ENCODE assay signal across 10 cellular contexts in genomic region chrX:24231169-24231568, GRCh38.
DNase-seq lines count a peak whose midpoint lies in the region; ATAC-seq, FAIRE-seq and TF ChIP-seq lines count a peak whose summit lies in the region.
"Had no signal": no experiment of that assay in that cellular context is flagged by ENCODE, and none has a peak within 500 bp of the region (broad histone marks: within the 10 kb centered on the region; RNA-seq: fewer than 3 reads in every experiment).

No MANE protein-coding gene starts in this region.

- H3K4me2 ChIP-seq in K562 (ENCODE audit: insufficient read depth, low read length), result no peak overlapping the region; the same call in 1 of the 2 replicates

- no peak for TF ChIP-seq CTCF in K562 (IDR thresholded peaks at IDR 0.05 in 2 of 3, conservative IDR thresholded peaks at IDR 0.05 in 1 of 3; ENCODE audit: insufficient read depth in 2 of 3, low read depth in 1 of 3, low read length in 3 of 3)

- in situ Hi-C loops in Caki2 (cut with HindIII; ENCODE audit: low pct_unique_long_range_greater_than_20kb, low sequenced_read_pairs), result no loop called here
- in situ Hi-C loops in K562 (cut with MboI), result no loop called here

- peak; percentile 43 for TF ChIP-seq EP300 in K562 (IDR thresholded peaks at IDR 0.05; ENCODE audit: low read length)

- POLR2A ChIA-PET in K562 (lab: Yijun Ruan, JAX), result interaction anchor here (0.8 kb wide), 1 partner anchor 8 kb away, joined by 3 read pairs; no protein-coding TSS in a partner anchor

- peaks cover 12 to 25% of the 10 kb centered on the region in 2 experiments; a peak in 4 of 5 replicates for H3K4me1 ChIP-seq in K562 (replicated peaks in 1 of 2; ENCODE audit: control insufficient read depth in 2 of 2, insufficient read depth in 2 of 2, low read length in 2 of 2)
- no peaks in the 10 kb centered on the region for H3K4me1 ChIP-seq in mesodermal cell (ENCODE audit: control insufficient read depth, insufficient read depth, low read length, poor library complexity, severe bottlenecking)
- peaks cover 0 to 1% of the 10 kb centered on the region in 2 donors for H3K4me1 ChIP-seq in small intestine (ENCODE audit: control insufficient read depth in 2 of 2, insufficient read depth in 1 of 2, low read depth in 1 of 2, low read length in 1 of 2)
- H3K4me1 ChIP-seq in aorta (ENCODE audit: control insufficient read depth in 1 of 2, insufficient read depth in 2 of 2, low read length in 2 of 2), result no peaks in the 10 kb centered on the region

- CTCF ChIA-PET in K562 (lab: Yijun Ruan, JAX; ENCODE audit: low intra/inter-chr PET ratio), result no interaction called here

- no peak for TF ChIP-seq POLR2A in K562 (conservative IDR thresholded peaks at IDR 0.05)

- H2AFZ ChIP-seq in K562 (ENCODE audit: low read depth, low read length), result peak overlapping the region; percentile 73

- H3K9me1 ChIP-seq in K562 (ENCODE audit: control insufficient read depth, insufficient read depth, low read length), result no peaks in the 10 kb centered on the region

- H3K9me3 ChIP-seq in K562 (replicated peaks; ENCODE audit: control insufficient read depth, insufficient read depth, low read depth, low read length) (no peaks in the 10 kb centered on the region), mesodermal cell (ENCODE audit: control insufficient read depth, low read length) (no peaks in the 10 kb centered on the region), small intestine (ENCODE audit: control insufficient read depth, low read depth) (no peaks in the 10 kb centered on the region), aorta (ENCODE audit: control insufficient read depth, low read length) (no peaks in the 10 kb centered on the region)

- 6% methylated on average over 2 of the region's 3 CpGs for WGBS in K562 (ENCODE audit: insufficient coverage, low coverage, missing lambda C conversion rate)
- WGBS in mesodermal cell (ENCODE audit: insufficient coverage in 2 of 2), 2 experiments, result no CpG with 5 or more reads among the region's 3 CpGs
- WGBS in small intestine, 3 donors, result 17 to 31% (median 29%) methylated on average over 3 of the region's 3 CpGs
- WGBS in aorta, 2 donors, result 7 to 16% methylated on average over 3 of the region's 3 CpGs

- H4K20me1 ChIP-seq in K562 (replicated peaks; ENCODE audit: control insufficient read depth, insufficient read depth, low read length), result no peaks in the 10 kb centered on the region

- no peaks in the 10 kb centered on the region for H3K36me3 ChIP-seq in K562 (ENCODE audit: control insufficient read depth, insufficient read depth, low read length)
- H3K36me3 ChIP-seq in mesodermal cell (ENCODE audit: control insufficient read depth, insufficient read depth, low read length), result no peaks in the 10 kb centered on the region
- no peaks in the 10 kb centered on the region for H3K36me3 ChIP-seq in small intestine (ENCODE audit: control insufficient read depth in 2 of 2, insufficient read depth in 2 of 2, low read length in 2 of 2)
- no peaks in the 10 kb centered on the region for H3K36me3 ChIP-seq in aorta (ENCODE audit: control insufficient read depth in 1 of 2, insufficient read depth in 2 of 2, low read length in 1 of 2)

- TF ChIP-seq RAD21 in K562 (CRISPR knock-in tag; conservative IDR thresholded peaks at IDR 0.05 in 1 of 2, IDR thresholded peaks at IDR 0.05 in 1 of 2), result no peak

- H3K4me3 ChIP-seq in K562 (no peak overlapping the region), mesodermal cell (ENCODE audit: extremely low read depth, insufficient read depth, low read length, poor library complexity, severe bottlenecking) (no peak overlapping the region), small intestine (ENCODE audit: low read depth in 1 of 2, low read length in 2 of 2) (no peak overlapping the region), aorta (ENCODE audit: low read length in 2 of 2) (no peak overlapping the region)

- no peak overlapping the region for H3K9ac ChIP-seq in K562 (ENCODE audit: insufficient read depth in 1 of 2, low read depth in 2 of 2, low read length in 2 of 2)

- intact Hi-C loops in K562 (cut with micrococcal nuclease) (no loop called here), aorta (cut with DNase I) (no loop called here)

- FAIRE-seq in K562 (lab: Jason Lieb, UNC) (peak; percentile 79), small intestine (lab: Jason Lieb, UNC) (no peak)
- FAIRE-seq: endometrium had no signal

- H3K27ac ChIP-seq in K562 (ENCODE audit: extremely low read depth, low read depth, low read length) (peak overlapping the region; percentile 80; the same call in 2 of the 3 replicates), mesodermal cell (ENCODE audit: low read depth, low read length, severe bottlenecking) (peak overlapping the region; percentile 29), small intestine (ENCODE audit: low read depth in 1 of 2, low read length in 1 of 2) (no peak overlapping the region), aorta (ENCODE audit: low read depth in 1 of 2, low read length in 2 of 2) (no peak overlapping the region)

- no peaks in the 10 kb centered on the region for H3K79me2 ChIP-seq in K562 (ENCODE audit: control insufficient read depth, insufficient read depth, low read length)

- BruUV-seq in K562 (replicated peaks; lab: Mats Ljungman, UMichigan), result no TSS peak

- H3K27me3 ChIP-seq in K562 (ENCODE audit: control insufficient read depth in 2 of 2, insufficient read depth in 2 of 2, low read length in 2 of 2) (no peaks in the 10 kb centered on the region), small intestine (ENCODE audit: control insufficient read depth in 2 of 2, insufficient read depth in 2 of 2, low read length in 2 of 2) (no peaks in the 10 kb centered on the region), aorta (ENCODE audit: control insufficient read depth in 1 of 2, insufficient read depth in 2 of 2, low read length in 1 of 2) (no peaks in the 10 kb centered on the region)

- DNase-seq in Caki2 (ENCODE audit: low read depth), result peak; percentile 44
- peak; percentile 38 to 74 (median 46) for DNase-seq in K562 (ENCODE audit: extremely low read depth in 1 of 4, low spot score in 3 of 4)
- DNase-seq in SKM-1 treated with dmso at 0.1 percent for 144 hours (lab: John Stamatoyannopoulos, UW; ENCODE audit: unreplicated experiment), result no peak
- no peak for DNase-seq in small intestine
- no peak for DNase-seq in aorta
- DNase-seq: NCI-H526 treated with DMSO at 0.1 percent for 48 hours had no signal

- ATAC-seq in HG02610 (IDR thresholded peaks at IDR 0.05; ENCODE audit: unreplicated experiment) (peak; percentile 46), K562 (peak; percentile 83), GM19463 (IDR thresholded peaks at IDR 0.05; ENCODE audit: unreplicated experiment) (no peak), aorta (ENCODE audit: low FRiP score) (no peak)

TF ChIP-seq in K562, 482 proteins besides CTCF, POLR2A, EP300 and RAD21 (continues in another document):
- no peak for TF ChIP-seq SRSF3 (IDR thresholded peaks at IDR 0.05; ENCODE audit: insufficient read depth, low read length)
- no peak for TF ChIP-seq ZNF384 (IDR thresholded peaks at IDR 0.05; ENCODE audit: low read depth, low read length)
- TF ChIP-seq NFE2L1 (tag; IDR thresholded peaks at IDR 0.05; ENCODE audit: borderline replicate concordance, low read depth), result peak; percentile 59; the same call in 1 of the 2 replicates
- peak; percentile 90 for TF ChIP-seq SMARCA4 (IDR thresholded peaks at IDR 0.05)
- TF ChIP-seq TOE1 (IDR thresholded peaks at IDR 0.05; ENCODE audit: borderline replicate concordance), result peak; percentile 36; the same call in 1 of the 2 replicates
- no peak for TF ChIP-seq TOE1 (CRISPR knock-in tag; IDR thresholded peaks at IDR 0.05; ENCODE audit: borderline replicate concordance, low read depth)
- TF ChIP-seq ZEB2 (IDR thresholded peaks at IDR 0.05), result 0 out of 2 replicates have a peak, but pooled peaks have one; percentile 35
- peak; percentile 44 for TF ChIP-seq ZNF592 (IDR thresholded peaks at IDR 0.05)
- TF ChIP-seq USF2 (CRISPR knock-in tag; IDR thresholded peaks at IDR 0.05), result no peak
- TF ChIP-seq FOXK2 (conservative IDR thresholded peaks at IDR 0.05 in 1 of 2, IDR thresholded peaks at IDR 0.05 in 1 of 2; ENCODE audit: low read depth in 2 of 2), result 0 out of 4 replicates have a peak, but pooled peaks of 1 of the 2 experiments have one; percentile 7
- peak in 1 of 2 experiments; percentile 57; a peak in 1 of 4 replicates for TF ChIP-seq RCOR1 (IDR thresholded peaks at IDR 0.05; ENCODE audit: borderline replicate concordance in 1 of 2, low read depth in 2 of 2, low read length in 2 of 2)

Comparison
In these comparisons a context has a peak if more than half of its experiments do, and no peak if none do; other contexts are left out.
1. DNase-seq: peak in Caki2 (single experiment) and K562 (4 of 4); none in SKM-1 treated with dmso at 0.1 percent for 144 hours (single experiment), small intestine (single experiment) and aorta (0 of 2).
2. ATAC-seq: peak in HG02610 (single experiment) and K562 (single experiment); none in GM19463 (single experiment) and aorta (single experiment).
3. H3K27ac ChIP-seq: peak in K562 (single experiment) and mesodermal cell (single experiment); none in small intestine (0 of 2) and aorta (0 of 2).